Comparison of ENCODE assay signal across 1 cellular context in genomic region chr15:90268415-90268814, GRCh38.
TF ChIP-seq lines count a peak whose summit lies in the region.

No MANE protein-coding gene starts in this region.

TF ChIP-seq in H1, 55 proteins besides CTCF, POLR2A, EP300 and RAD21:
- no peak for TF ChIP-seq GABPA (IDR thresholded peaks at IDR 0.05; ENCODE audit: borderline replicate concordance, insufficient read depth, low read length)
- TF ChIP-seq CREB1 (IDR thresholded peaks at IDR 0.05): no peak
- TF ChIP-seq EGR1 (IDR thresholded peaks at IDR 0.05; ENCODE audit: borderline replicate concordance, low read depth, low read length): no peak
- no peak for TF ChIP-seq SP1 (IDR thresholded peaks at IDR 0.05; ENCODE audit: low read depth, low read length)
- no peak for TF ChIP-seq KDM5A (IDR thresholded peaks at IDR 0.05; ENCODE audit: low read length)
- TF ChIP-seq RFX5 (IDR thresholded peaks at IDR 0.05; ENCODE audit: borderline replicate concordance, low read depth, low read length): no peak
- TF ChIP-seq SP2 (IDR thresholded peaks at IDR 0.05; ENCODE audit: low read length): no peak
- no peak for TF ChIP-seq SIX5 (IDR thresholded peaks at IDR 0.05; ENCODE audit: low read depth, low read length)
- no peak for TF ChIP-seq KDM4A (IDR thresholded peaks at IDR 0.05; ENCODE audit: low read depth, low read length, severe bottlenecking)
- no peak for TF ChIP-seq MAFK (IDR thresholded peaks at IDR 0.05; ENCODE audit: low read depth, low read length)
- TF ChIP-seq SAP30 (IDR thresholded peaks at IDR 0.05; ENCODE audit: insufficient read depth, insufficient replicate concordance, low read length): no peak
